Comparison of ENCODE assay signal across 8 cellular contexts in the genomic region with DNA sequence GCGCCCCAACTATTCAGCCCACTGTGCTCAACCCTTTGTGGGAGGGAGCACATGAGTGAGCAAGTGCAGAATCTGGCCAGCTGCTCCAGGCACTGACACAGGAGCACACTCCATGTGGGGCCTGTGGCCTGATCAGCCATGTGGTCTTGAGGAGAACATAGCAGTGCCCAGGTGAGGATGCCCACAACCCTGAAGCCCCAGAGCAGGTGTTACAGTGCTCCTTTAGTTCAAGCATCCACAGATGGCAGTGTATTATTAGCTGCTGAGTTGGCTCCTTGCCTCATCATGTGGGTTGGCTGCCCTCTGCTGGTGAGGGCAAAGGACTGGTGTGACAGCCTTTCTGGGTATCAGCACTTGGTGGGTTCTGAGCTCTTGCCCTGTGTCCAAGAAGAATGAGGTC.
A peak's percentile ranks its signal among the peaks of the same experiment; 100 is the strongest.
DNase-seq lines count a peak whose midpoint lies in the region; ATAC-seq and FAIRE-seq lines count a peak whose summit lies in the region.

No MANE protein-coding gene starts in this region.

- peak; percentile 38 for FAIRE-seq in HTR-8/SVneo (lab: Jason Lieb, UNC)

- peak; percentile 68 for ATAC-seq in GM19395 (IDR thresholded peaks at IDR 0.05; ENCODE audit: unreplicated experiment)

- DNase-seq in NCI-H748 (lab: John Stamatoyannopoulos, UW; ENCODE audit: unreplicated experiment) (peak; percentile 28), NCI-H748 treated with DMSO at 0.1 percent for 48 hours (lab: John Stamatoyannopoulos, UW) (no peak), HTR-8/SVneo (ENCODE audit: insufficient read length, low spot score) (peak; percentile 7), T1000 (lab: John Stamatoyannopoulos, UW) (peak; percentile 4), iPS DF 19.7 (ENCODE audit: low read depth, low spot score) (peak; percentile 48), ureter (ENCODE audit: low spot score) (peak; percentile 44), epidermal melanocyte (ENCODE audit: insufficient read length, low spot score) (no peak)

Comparison
In these comparisons a context has a peak if more than half of its experiments do, and no peak if none do; other contexts are left out.
1. DNase-seq: peak in NCI-H748 (single experiment), HTR-8/SVneo (single experiment), T1000 (single experiment), iPS DF 19.7 (single experiment) and ureter (single experiment); none in NCI-H748 treated with DMSO at 0.1 percent for 48 hours (single experiment) and epidermal melanocyte (single experiment).